ENCODE assay signal across 8 cellular contexts in genomic region chr13:95698047-95698749, GRCh38. TPM values are rescaled to one million over a fixed set of nuclear protein-coding genes. Genes with fewer than 3 reads are reported as not detected.
A peak's percentile ranks its signal among the peaks of the same experiment; 100 is the strongest.
DNase-seq lines count a peak whose midpoint lies in the region; ATAC-seq and TF ChIP-seq lines count a peak whose summit lies in the region.

No MANE protein-coding gene starts in this region.

- H3K4me1 Mint-ChIP-seq in CD8-positive, alpha-beta T cell (ENCODE audit: low read depth): peaks cover 52% of the 10 kb centered on the region

- intact Hi-C loops in CD8-positive, alpha-beta T cell (cut with DNase I, micrococcal nuclease): no loop called here
- intact Hi-C loops in ascending aorta (cut with DNase I): no loop called here

- POLR2A ChIA-PET in CD8-positive, alpha-beta T cell (lab: Charles Lee): no interaction called here
- POLR2A ChIA-PET in HEK293 (lab: Yijun Ruan, JAX): interaction anchor here (0.7 kb wide), 1 partner anchor 221 kb away, joined by 6 read pairs; no protein-coding TSS in a partner anchor

- no peak overlapping the region for H3K27ac ChIP-seq in CD8-positive, alpha-beta T cell (ENCODE audit: low read depth, low read length)
- H3K27ac ChIP-seq in HEK293 (ENCODE audit: extremely low read depth, low read depth, low read length): 0 out of 2 replicates have a peak overlapping the region, but pooled peaks have one; percentile 34
- no peak overlapping the region for H3K27ac ChIP-seq in WERI-Rb-1
- no peak overlapping the region for H3K27ac ChIP-seq in ascending aorta

- H3K4me3 Mint-ChIP-seq in CD8-positive, alpha-beta T cell: no peak overlapping the region

- ATAC-seq in CD8-positive, alpha-beta T cell: no peak
- no peak for ATAC-seq in GM18498 (IDR thresholded peaks at IDR 0.05; ENCODE audit: unreplicated experiment)

- peak; percentile 18 for TF ChIP-seq CTCF in CD8-positive, alpha-beta T cell (IDR thresholded peaks at IDR 0.05)
- TF ChIP-seq CTCF in HEK293 (tag by site-specific recombination; IDR thresholded peaks at IDR 0.05): no peak
- TF ChIP-seq CTCF in WERI-Rb-1 (IDR thresholded peaks at IDR 0.05; ENCODE audit: low read depth, low read length): peak; percentile 51
- TF ChIP-seq CTCF in ascending aorta (IDR thresholded peaks at IDR 0.05): no peak

- no peak for DNase-seq in CD8-positive, alpha-beta T cell
- DNase-seq in WERI-Rb-1 (no peak), left kidney (ENCODE audit: low read depth, low spot score) (peak; percentile 14), MG63 (no peak), ascending aorta (ENCODE audit: low spot score in 2 of 2) (no peak)
- DNase-seq in stimulated activated CD8-positive, alpha-beta memory T cell treated with anti-CD3 and anti-CD28 coated beads, Interleukin-4, amount 100 ng/mL, for 48 hours: no peak

- H3K9me3 Mint-ChIP-seq in CD8-positive, alpha-beta T cell: peaks cover 6% of the 10 kb centered on the region

- H3K36me3 Mint-ChIP-seq in CD8-positive, alpha-beta T cell: peaks cover 9% of the 10 kb centered on the region

- H3K4me1 ChIP-seq in CD8-positive, alpha-beta T cell (ENCODE audit: insufficient read depth, low read length): peaks cover 9% of the 10 kb centered on the region
- H3K4me1 ChIP-seq in HEK293 (ENCODE audit: control insufficient read depth, insufficient read depth, low read length) (peaks cover 12% of the 10 kb centered on the region), ascending aorta (no peaks in the 10 kb centered on the region)

- no peaks in the 10 kb centered on the region for H3K9me3 ChIP-seq in CD8-positive, alpha-beta T cell (ENCODE audit: low read length)
- no peaks in the 10 kb centered on the region for H3K9me3 ChIP-seq in HEK293 (ENCODE audit: control insufficient read depth, insufficient read depth, low read depth, low read length)
- H3K9me3 ChIP-seq in WERI-Rb-1 (ENCODE audit: severe bottlenecking): no peaks in the 10 kb centered on the region
- no peaks in the 10 kb centered on the region for H3K9me3 ChIP-seq in MG63
- peaks cover 6 to 11% of the 10 kb centered on the region in 2 donors for H3K9me3 ChIP-seq in ascending aorta

- no peaks in the 10 kb centered on the region for H3K27me3 Mint-ChIP-seq in CD8-positive, alpha-beta T cell (ENCODE audit: low read depth)

- CTCF ChIA-PET in CD8-positive, alpha-beta T cell (lab: Charles Lee): no interaction called here
- CTCF ChIA-PET in HEK293 (lab: Yijun Ruan, JAX): interaction anchor here (0.6 to 1.0 kb wide), 5 partner anchors 58 to 612 kb away, joined by 3 to 7 read pairs (median 5); no protein-coding TSS in a partner anchor

- no peaks in the 10 kb centered on the region for H3K36me3 ChIP-seq in CD8-positive, alpha-beta T cell (ENCODE audit: insufficient read depth, low read length)
- H3K36me3 ChIP-seq in HEK293 (ENCODE audit: control insufficient read depth in 2 of 2, insufficient read depth in 1 of 2, low read length in 2 of 2) (no peaks in the 10 kb centered on the region), WERI-Rb-1 (no peaks in the 10 kb centered on the region), MG63 (no peaks in the 10 kb centered on the region), ascending aorta (no peaks in the 10 kb centered on the region)

- no peak overlapping the region for H3K27ac Mint-ChIP-seq in CD8-positive, alpha-beta T cell

- H3K4me3 ChIP-seq in CD8-positive, alpha-beta T cell (ENCODE audit: low read depth, low read length): no peak overlapping the region
- H3K4me3 ChIP-seq in HEK293 (ENCODE audit: low read depth, low read length) (no peak overlapping the region), WERI-Rb-1 (ENCODE audit: low read depth, low read length) (no peak overlapping the region), MG63 (no peak overlapping the region), ascending aorta (no peak overlapping the region)

- no peaks in the 10 kb centered on the region for H3K27me3 ChIP-seq in CD8-positive, alpha-beta T cell (ENCODE audit: insufficient read depth, low read length)
- H3K27me3 ChIP-seq in WERI-Rb-1 (ENCODE audit: insufficient read depth, low read depth, severe bottlenecking) (no peaks in the 10 kb centered on the region), MG63 (no peaks in the 10 kb centered on the region), ascending aorta (no peaks in the 10 kb centered on the region)

TF ChIP-seq in HEK293, 187 proteins besides CTCF, POLR2A, EP300 and RAD21:
- TF ChIP-seq INSM2 (tag by site-specific recombination; IDR thresholded peaks at IDR 0.05): no peak
- TF ChIP-seq ZNF488 (tag by site-specific recombination; IDR thresholded peaks at IDR 0.05): no peak
- TF ChIP-seq ZNF513 (tag by site-specific recombination; IDR thresholded peaks at IDR 0.05): no peak
- TF ChIP-seq ZNF521 (tag by site-specific recombination; IDR thresholded peaks at IDR 0.05): no peak
- no peak for TF ChIP-seq ZNF692 (tag by site-specific recombination; IDR thresholded peaks at IDR 0.05)
- TF ChIP-seq ZNF600 (tag by site-specific recombination; IDR thresholded peaks at IDR 0.05): peak; percentile 78
- TF ChIP-seq TRIM28 (IDR thresholded peaks at IDR 0.05; ENCODE audit: borderline replicate concordance, low read length): peak; percentile 31; the same call in 1 of the 2 replicates

RNA-seq across cellular contexts. Expression of gene DNAJC3, which starts 21.3 kb away (rescaled TPM):
- 10 to 100 TPM; 26.2 to 28.5 TPM for total RNA-seq in CD8-positive, alpha-beta T cell
- 22.5 and 40.5 TPM in 2 replicates for total RNA-seq in MG63 (2014; rRNA removed; shearing (Covaris generic); ENCODE audit: low replicate concordance)
- total RNA-seq in ascending aorta: 44.3 TPM

RNA-seq across cellular contexts. Expression of gene DZIP1, which starts 53.7 kb away (rescaled TPM):
- not detected for total RNA-seq in CD8-positive, alpha-beta T cell
- 10.9 and 39.1 TPM in 2 replicates for total RNA-seq in MG63 (2014; rRNA removed; shearing (Covaris generic); ENCODE audit: low replicate concordance)
- total RNA-seq in ascending aorta: 12.7 TPM

Comparison
In these comparisons a context has a peak if more than half of its experiments do, and no peak if none do; other contexts are left out.
1. CTCF ChIP-seq: peak in CD8-positive, alpha-beta T cell (single experiment) and WERI-Rb-1 (single experiment); none in HEK293 (single experiment) and ascending aorta (0 of 3).
2. RNA of gene DZIP1, which starts 53.7 kb away (total RNA-seq): 12.7 TPM in ascending aorta (single experiment) and 10.9 to 39.1 TPM in MG63; not detected in CD8-positive, alpha-beta T cell; every median in the first group is over 10 times any median in the second.